9 cellular contexts compared by ENCODE assay signal in the genomic region with DNA sequence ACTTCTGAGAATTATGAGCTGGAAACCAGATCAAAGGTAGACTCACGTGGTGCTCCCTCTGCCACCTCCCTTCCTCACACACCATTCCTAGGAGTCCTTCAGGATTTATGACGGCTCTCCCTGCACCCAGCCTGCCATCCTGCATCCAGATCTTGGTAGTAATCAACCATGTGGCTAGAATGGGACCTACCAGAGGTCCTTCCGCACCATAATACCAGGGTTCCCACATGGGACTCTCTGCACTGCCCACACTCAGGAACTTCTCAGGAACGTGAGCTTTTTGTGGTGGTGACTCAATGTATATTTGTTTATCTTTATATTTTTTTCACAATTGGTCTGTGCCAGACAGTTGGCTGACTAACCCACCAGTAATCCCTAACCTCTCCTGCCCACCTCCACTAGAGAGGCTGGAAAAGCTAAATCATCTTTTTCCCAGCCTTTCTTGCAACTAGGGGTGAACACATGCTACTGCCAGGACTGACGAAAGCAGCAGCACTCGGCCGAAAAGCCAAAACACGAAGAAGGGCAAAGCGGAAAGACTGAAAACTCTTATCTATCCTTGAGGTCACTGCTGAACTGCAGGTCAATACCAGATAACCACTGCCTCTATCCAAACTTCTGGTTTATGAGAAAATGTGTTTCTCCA.
DNase-seq lines count a peak whose midpoint lies in the region; ATAC-seq and TF ChIP-seq lines count a peak whose summit lies in the region.
"Had no signal": no experiment of that assay in that cellular context is flagged by ENCODE, and none has a peak within 500 bp of the region (broad histone marks: within the 10 kb centered on the region; RNA-seq: fewer than 3 reads in every experiment).

No MANE protein-coding gene starts in this region.

- TF ChIP-seq POLR2A in stomach (IDR thresholded peaks at IDR 0.05), result no peak

- H3K9me3 Mint-ChIP-seq in natural killer cell treated with Interleukin-12 subunit alpha and Interleukin-12 subunit beta and Interleukin-15 and Interleukin-18, amount 100 ng/mL, for 72 hours, result no peaks in the 10 kb centered on the region
- H3K9me3 Mint-ChIP-seq in natural killer cell (no peaks in the 10 kb centered on the region), type B pancreatic cell (no peaks in the 10 kb centered on the region)
- H3K9me3 Mint-ChIP-seq: GM23338 had no signal

- H3K36me3 Mint-ChIP-seq in natural killer cell treated with Interleukin-12 subunit alpha and Interleukin-12 subunit beta and Interleukin-15 and Interleukin-18, amount 100 ng/mL, for 72 hours, result no peaks in the 10 kb centered on the region
- H3K36me3 Mint-ChIP-seq in natural killer cell, result no peaks in the 10 kb centered on the region
- no peaks in the 10 kb centered on the region for H3K36me3 Mint-ChIP-seq in type B pancreatic cell

- no peaks in the 10 kb centered on the region for H3K9me3 ChIP-seq in fibroblast of lung (ENCODE audit: control insufficient read depth, insufficient read depth, low read depth, low read length)
- no peaks in the 10 kb centered on the region for H3K9me3 ChIP-seq in thoracic aorta
- no peaks in the 10 kb centered on the region for H3K9me3 ChIP-seq in stomach

- H3K27me3 Mint-ChIP-seq in natural killer cell treated with Interleukin-12 subunit alpha and Interleukin-12 subunit beta and Interleukin-15 and Interleukin-18, amount 100 ng/mL, for 72 hours, result no peaks in the 10 kb centered on the region
- H3K27me3 Mint-ChIP-seq in natural killer cell (ENCODE audit: low read depth in 2 of 2) (no peaks in the 10 kb centered on the region), type B pancreatic cell (no peaks in the 10 kb centered on the region)

- peaks cover 51 to 66% of the 10 kb centered on the region in 2 donors for H3K4me1 Mint-ChIP-seq in natural killer cell treated with Interleukin-12 subunit alpha and Interleukin-12 subunit beta and Interleukin-15 and Interleukin-18, amount 100 ng/mL, for 72 hours (ENCODE audit: low read depth in 2 of 2)
- H3K4me1 Mint-ChIP-seq in natural killer cell (peaks cover 23 to 58% of the 10 kb centered on the region in 2 donors), type B pancreatic cell (ENCODE audit: unreplicated experiment) (peaks cover 8% of the 10 kb centered on the region)

- peak overlapping the region in 1 of 4 experiments; percentile 27 for H3K4me3 ChIP-seq in fibroblast of lung (replicated peaks in 1 of 4; ENCODE audit: control extremely low read depth in 1 of 4, insufficient read depth in 1 of 4, low read depth in 3 of 4, low read length in 4 of 4)
- H3K4me3 ChIP-seq in thoracic aorta, result no peak overlapping the region
- no peak overlapping the region for H3K4me3 ChIP-seq in stomach
- H3K4me3 ChIP-seq: GM23338 had no signal

- H3K36me3 ChIP-seq in fibroblast of lung (ENCODE audit: control insufficient read depth, insufficient read depth, low read length) (no peaks in the 10 kb centered on the region), thoracic aorta (no peaks in the 10 kb centered on the region), stomach (no peaks in the 10 kb centered on the region)

- H3K4me1 ChIP-seq in fibroblast of lung (ENCODE audit: control insufficient read depth, extremely low read depth, insufficient read depth, low read length) (peaks cover 22% of the 10 kb centered on the region), thoracic aorta (ENCODE audit: control insufficient read depth in 1 of 2, low read depth in 2 of 2) (peaks cover 0 to 18% of the 10 kb centered on the region in 2 donors), stomach (peaks cover 0 to 18% (median 8%) of the 10 kb centered on the region in 4 donors)

- H3K27me3 ChIP-seq in fibroblast of lung (ENCODE audit: control insufficient read depth, insufficient read depth, low read length) (no peaks in the 10 kb centered on the region), thoracic aorta (replicated peaks; ENCODE audit: insufficient read depth) (no peaks in the 10 kb centered on the region), stomach (no peaks in the 10 kb centered on the region)

- WGBS in stomach, 5 donors, result 70 to 78% (median 75%) methylated on average over 9 of the region's 9 CpGs

- no peak for ATAC-seq in natural killer cell treated with Interleukin-12 subunit alpha and Interleukin-12 subunit beta and Interleukin-15 and Interleukin-18, amount 100 ng/mL, for 72 hours
- ATAC-seq in natural killer cell (no peak), thoracic aorta (ENCODE audit: insufficient number of reproducible peaks, low FRiP score, low read depth) (peak; percentile 82), HG03045 (IDR thresholded peaks at IDR 0.05; ENCODE audit: unreplicated experiment) (no peak)
- ATAC-seq: GM23338 had no signal

- H4K20me1 ChIP-seq in fibroblast of lung (ENCODE audit: control insufficient read depth, extremely low read depth, insufficient read depth, low read length), result no peaks in the 10 kb centered on the region

- H3K27ac ChIP-seq in fibroblast of lung (ENCODE audit: insufficient read depth, low read length) (peak overlapping the region; percentile 83), thoracic aorta (peak overlapping the region in 1 of 2 donors; percentile 0), stomach (no peak overlapping the region)

- TF ChIP-seq CTCF in natural killer cell (IDR thresholded peaks at IDR 0.05) (no peak), fibroblast of lung (conservative IDR thresholded peaks at IDR 0.05 in 1 of 2, IDR thresholded peaks at IDR 0.05 in 1 of 2; ENCODE audit: low read depth in 1 of 2, low read length in 2 of 2) (peak in 1 of 2 donors; percentile 16), thoracic aorta (IDR thresholded peaks at IDR 0.05) (no peak), stomach (IDR thresholded peaks at IDR 0.05) (no peak), type B pancreatic cell (conservative IDR thresholded peaks at IDR 0.05) (no peak)

- peak overlapping the region; percentile 72 for H3K4me2 ChIP-seq in fibroblast of lung (ENCODE audit: extremely low read depth, insufficient read depth, low read length)
- H3K4me2 ChIP-seq: GM23338 had no signal

- TF ChIP-seq EP300 in stomach (IDR thresholded peaks at IDR 0.05), result no peak

- no peak overlapping the region for H2AFZ ChIP-seq in fibroblast of lung (ENCODE audit: low read length)
- H2AFZ ChIP-seq: GM23338 had no signal

- H3K4me3 Mint-ChIP-seq in natural killer cell treated with Interleukin-12 subunit alpha and Interleukin-12 subunit beta and Interleukin-15 and Interleukin-18, amount 100 ng/mL, for 72 hours, result peak overlapping the region; percentile 12
- H3K4me3 Mint-ChIP-seq in natural killer cell (no peak overlapping the region), type B pancreatic cell (no peak overlapping the region)
- H3K4me3 Mint-ChIP-seq: GM23338 had no signal

- DNase-seq in natural killer cell treated with Interleukin-12 subunit alpha and Interleukin-12 subunit beta and Interleukin-15 and Interleukin-18, amount 100 ng/mL, for 72 hours (ENCODE audit: low spot score), result no peak
- DNase-seq in natural killer cell (no peak), T1000 (lab: John Stamatoyannopoulos, UW) (peak; percentile 84), fibroblast of lung (ENCODE audit: low read depth in 2 of 2) (peak; percentile 98 to 99), thoracic aorta (ENCODE audit: low spot score) (no peak), stomach (no peak), type B pancreatic cell (ENCODE audit: extremely low spot score, unreplicated experiment) (no peak)

- intact Hi-C loops in natural killer cell (cut with micrococcal nuclease), result no loop called here
- intact Hi-C loops in stomach (cut with DNase I; ENCODE audit: low total_unique reads), result no loop called here

- peaks cover 38% of the 10 kb centered on the region for H3K79me2 ChIP-seq in fibroblast of lung (ENCODE audit: control insufficient read depth, insufficient read depth, low read length)

- no peak overlapping the region for H3K9ac ChIP-seq in fibroblast of lung (ENCODE audit: insufficient read depth, low read length)

- H3K27ac Mint-ChIP-seq in natural killer cell treated with Interleukin-12 subunit alpha and Interleukin-12 subunit beta and Interleukin-15 and Interleukin-18, amount 100 ng/mL, for 72 hours, result peak overlapping the region; percentile 15 to 47
- H3K27ac Mint-ChIP-seq in natural killer cell (no peak overlapping the region), type B pancreatic cell (no peak overlapping the region)
- H3K27ac Mint-ChIP-seq: GM23338 had no signal

Comparison
In these comparisons a context has a peak if more than half of its experiments do, and no peak if none do; other contexts are left out.
1. H3K27ac Mint-ChIP-seq: peak in natural killer cell treated with Interleukin-12 subunit alpha and Interleukin-12 subunit beta and Interleukin-15 and Interleukin-18, amount 100 ng/mL, for 72 hours (2 of 2); none in natural killer cell (0 of 2) and type B pancreatic cell (single experiment).
2. DNase-seq: peak in T1000 (single experiment) and fibroblast of lung (2 of 2); none in natural killer cell treated with Interleukin-12 subunit alpha and Interleukin-12 subunit beta and Interleukin-15 and Interleukin-18, amount 100 ng/mL, for 72 hours (single experiment), natural killer cell (single experiment), thoracic aorta (single experiment), stomach (single experiment) and type B pancreatic cell (single experiment).